Comparison of ENCODE assay signal across 19 cellular contexts in the genomic region with DNA sequence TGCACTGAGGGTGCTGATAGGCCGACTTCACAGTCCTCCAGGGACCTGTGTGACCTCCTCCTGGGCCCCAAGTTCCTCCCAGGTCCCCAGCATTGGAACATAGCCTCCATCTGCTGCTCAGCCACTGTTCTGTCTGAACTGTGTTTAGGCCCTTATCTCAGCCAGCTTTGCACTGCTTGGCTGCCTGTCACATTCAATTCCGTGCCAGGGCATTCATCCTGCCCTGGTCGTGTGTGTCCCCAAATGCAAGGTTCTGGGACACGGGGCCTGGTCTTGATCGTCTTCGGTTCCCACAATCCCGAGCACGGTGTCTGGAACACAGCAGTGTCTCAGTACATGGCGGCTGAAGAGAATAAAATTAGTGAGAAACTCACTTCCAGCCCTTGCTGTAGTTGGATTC.
A peak's percentile ranks its signal among the peaks of the same experiment; 100 is the strongest.
DNase-seq lines count a peak whose midpoint lies in the region; ATAC-seq, FAIRE-seq and TF ChIP-seq lines count a peak whose summit lies in the region.
"Had no signal": no experiment of that assay in that cellular context is flagged by ENCODE, and none has a peak within 500 bp of the region (broad histone marks: within the 10 kb centered on the region; RNA-seq: fewer than 3 reads in every experiment).

No MANE protein-coding gene starts in this region.

- no peaks in the 10 kb centered on the region for H3F3A ChIP-seq in smooth muscle cell (ENCODE audit: low read depth)

- H3K9me3 ChIP-seq in HepG2 (ENCODE audit: low read length) (no peaks in the 10 kb centered on the region), right lobe of liver (no peaks in the 10 kb centered on the region), heart right ventricle (peaks cover 0 to 10% (median 0%) of the 10 kb centered on the region in 11 donors), neuronal stem cell (replicated peaks in 1 of 2; ENCODE audit: control insufficient read depth in 2 of 2, insufficient read depth in 1 of 2, low read depth in 1 of 2, low read length in 2 of 2) (peaks cover 0 to 2% of the 10 kb centered on the region in 2 donors), smooth muscle cell (replicated peaks; ENCODE audit: low read depth) (no peaks in the 10 kb centered on the region), osteoblast (ENCODE audit: low read depth, low read length) (no peaks in the 10 kb centered on the region)

- no peak overlapping the region for H2BK15ac ChIP-seq in neuronal stem cell (ENCODE audit: low read length)

- H3K36me3 ChIP-seq in HepG2 (replicated peaks in 1 of 2; ENCODE audit: control insufficient read depth in 1 of 2, insufficient read depth in 2 of 2, low read length in 2 of 2): no peaks in the 10 kb centered on the region
- H3K36me3 ChIP-seq in right lobe of liver: no peaks in the 10 kb centered on the region
- H3K36me3 ChIP-seq in heart right ventricle: no peaks in the 10 kb centered on the region
- H3K36me3 ChIP-seq in neuronal stem cell (replicated peaks in 1 of 2; ENCODE audit: control insufficient read depth in 2 of 2, insufficient read depth in 2 of 2, low read length in 2 of 2): no peaks in the 10 kb centered on the region
- H3K36me3 ChIP-seq in smooth muscle cell (ENCODE audit: low read depth): no peaks in the 10 kb centered on the region
- H3K36me3 ChIP-seq in osteoblast (ENCODE audit: insufficient read depth, low read length): no peaks in the 10 kb centered on the region

- 69% methylated on average over 9 of the region's 9 CpGs for WGBS in HepG2 (ENCODE audit: low lambda C conversion rate)
- 79% methylated on average over 8 of the region's 9 CpGs for WGBS in right lobe of liver (ENCODE audit: insufficient coverage, low coverage, low lambda C conversion rate, missing lambda C conversion rate)
- 41 to 48% methylated on average over 9 of the region's 9 CpGs for WGBS in heart right ventricle, 2 donors
- no CpG with 5 or more reads among the region's 9 CpGs for WGBS in neuronal stem cell (ENCODE audit: extremely low coverage in 2 of 2, insufficient read length in 2 of 2, insufficient replicate concordance in 1 of 2), 2 donors
- 68% methylated on average over 9 of the region's 9 CpGs for WGBS in smooth muscle cell (ENCODE audit: low lambda C conversion rate)

- no peak overlapping the region for H2BK12ac ChIP-seq in neuronal stem cell (ENCODE audit: low read length)

- peak; percentile 48 for ATAC-seq in HepG2
- ATAC-seq in right lobe of liver: no peak
- peak; percentile 60 to 96 (median 87) for ATAC-seq in heart right ventricle

- POLR2A ChIA-PET in HepG2 (lab: Yijun Ruan, JAX): interaction anchor here (1.7 kb wide), 1 partner anchor 25 kb away, joined by 7 read pairs; no protein-coding TSS in a partner anchor

- H4K91ac ChIP-seq in neuronal stem cell (ENCODE audit: low read depth, low read length, poor library complexity): no peak overlapping the region

- no peak for TF ChIP-seq CTCF in HepG2 (CRISPR knock-in tag; IDR thresholded peaks at IDR 0.05)
- no peak for TF ChIP-seq CTCF in right lobe of liver (IDR thresholded peaks at IDR 0.05)
- TF ChIP-seq CTCF in heart right ventricle (IDR thresholded peaks at IDR 0.05): no peak
- TF ChIP-seq CTCF in smooth muscle cell (IDR thresholded peaks at IDR 0.05; ENCODE audit: borderline replicate concordance, insufficient read depth, poor library complexity, severe bottlenecking): no peak
- TF ChIP-seq CTCF in osteoblast (IDR thresholded peaks at IDR 0.05; ENCODE audit: extremely low read depth, low read depth, low read length): no peak

- no peaks in the 10 kb centered on the region for H3K79me1 ChIP-seq in neuronal stem cell (ENCODE audit: low read depth, low read length)

- no peaks in the 10 kb centered on the region for H3K27me3 ChIP-seq in HepG2 (ENCODE audit: control insufficient read depth in 1 of 2, insufficient read depth in 2 of 2, low read length in 2 of 2)
- H3K27me3 ChIP-seq in right lobe of liver: no peaks in the 10 kb centered on the region
- peaks cover 0 to 31% (median 0%) of the 10 kb centered on the region in 7 donors for H3K27me3 ChIP-seq in heart right ventricle
- H3K27me3 ChIP-seq in neuronal stem cell (ENCODE audit: control insufficient read depth in 3 of 3, insufficient read depth in 3 of 3, low read depth in 1 of 3, low read length in 3 of 3): no peaks in the 10 kb centered on the region
- H3K27me3 ChIP-seq in smooth muscle cell (ENCODE audit: low read depth): no peaks in the 10 kb centered on the region
- H3K27me3 ChIP-seq in osteoblast (ENCODE audit: insufficient read depth, low read length): no peaks in the 10 kb centered on the region

- H3K4ac ChIP-seq in neuronal stem cell (ENCODE audit: low read length): no peak overlapping the region

- no peak overlapping the region for H3K18ac ChIP-seq in neuronal stem cell (ENCODE audit: low read length)

- BruUV-seq in HepG2 (replicated peaks; lab: Mats Ljungman, UMichigan): no TSS peak

- DNase-seq in HepG2 (ENCODE audit: low spot score) (no peak), right lobe of liver (no peak), heart right ventricle (peak; percentile 43 to 47), neuronal stem cell (ENCODE audit: low spot score) (no peak), smooth muscle cell (lab: John Stamatoyannopoulos, UW; ENCODE audit: unreplicated experiment) (no peak), NCI-H345 (lab: John Stamatoyannopoulos, UW) (no peak), UCSD-AML1 (lab: John Stamatoyannopoulos, UW; ENCODE audit: unreplicated experiment) (no peak), osteoblast (ENCODE audit: insufficient read length, low spot score, missing footprints) (no peak)
- DNase-seq: 8988T, C1 segment of cervical spinal cord, COR-L47, DMS153, EL, H9, Kasumi-1, NCI-H1417, NCI-H2029, NCI-H2171 treated with DMSO at 0.1 percent for 48 hours, NCI-H510A treated with DMSO at 0.1 percent for 48 hours had no signal

- no peaks in the 10 kb centered on the region for H3K79me2 ChIP-seq in HepG2 (ENCODE audit: insufficient read depth, low read length)
- H3K79me2 ChIP-seq in smooth muscle cell (ENCODE audit: low read depth): no peaks in the 10 kb centered on the region
- no peaks in the 10 kb centered on the region for H3K79me2 ChIP-seq in osteoblast (ENCODE audit: insufficient read depth, low read length)

- H3K27ac ChIP-seq in HepG2 (ENCODE audit: extremely low read length, insufficient read depth, low read length) (no peak overlapping the region), right lobe of liver (no peak overlapping the region), heart right ventricle (peak overlapping the region in 8 of 10 donors; percentile 17 to 60 (median 47)), neuronal stem cell (replicated peaks; ENCODE audit: low read length) (no peak overlapping the region), smooth muscle cell (ENCODE audit: low read depth) (no peak overlapping the region), osteoblast (ENCODE audit: low read depth, low read length) (no peak overlapping the region)

- H3K4me2 ChIP-seq in HepG2 (ENCODE audit: low read depth, low read length): peak overlapping the region; percentile 43
- H3K4me2 ChIP-seq in neuronal stem cell (ENCODE audit: insufficient read depth, low read length, poor library complexity, severe bottlenecking): no peak overlapping the region
- no peak overlapping the region for H3K4me2 ChIP-seq in smooth muscle cell
- H3K4me2 ChIP-seq in osteoblast (ENCODE audit: insufficient read depth, low read length): no peak overlapping the region

- TF ChIP-seq POLR2A in HepG2 (IDR thresholded peaks at IDR 0.05; ENCODE audit: insufficient read depth in 1 of 2, low read depth in 2 of 2, low read length in 2 of 2) (no peak), right lobe of liver (IDR thresholded peaks at IDR 0.05) (no peak)

- H3K9ac ChIP-seq in HepG2 (ENCODE audit: insufficient read depth, low read depth, low read length) (no peak overlapping the region), neuronal stem cell (ENCODE audit: low read depth, low read length, poor library complexity) (no peak overlapping the region), smooth muscle cell (ENCODE audit: low read depth) (no peak overlapping the region)

- intact Hi-C loops in HepG2 (cut with micrococcal nuclease; ENCODE audit: unreplicated experiment): no loop called here
- intact Hi-C loops in right lobe of liver (cut with DNase I): no loop called here
- intact Hi-C loops in heart right ventricle (cut with DNase I): no loop called here

- H3K4me3 ChIP-seq in HepG2 (replicated peaks in 1 of 3; ENCODE audit: insufficient read depth in 1 of 3, low read depth in 2 of 3, low read length in 3 of 3) (no peak overlapping the region), right lobe of liver (no peak overlapping the region), heart right ventricle (no peak overlapping the region), neuronal stem cell (ENCODE audit: low read length in 2 of 2) (no peak overlapping the region), smooth muscle cell (no peak overlapping the region), osteoblast (ENCODE audit: insufficient read depth, low read length) (no peak overlapping the region)

- no peak for TF ChIP-seq RAD21 in HepG2 (CRISPR knock-in tag; IDR thresholded peaks at IDR 0.05)

- no peak overlapping the region for H2BK5ac ChIP-seq in neuronal stem cell (ENCODE audit: low read length)

- CTCF ChIA-PET in HepG2 (lab: Yijun Ruan, JAX; ENCODE audit: low intra/inter-chr PET ratio, low total read pairs): no interaction called here

- H4K8ac ChIP-seq in neuronal stem cell (ENCODE audit: low read depth, low read length): no peak overlapping the region

- H2AFZ ChIP-seq in HepG2 (ENCODE audit: low read length) (peak overlapping the region; percentile 36), neuronal stem cell (ENCODE audit: low read length) (peak overlapping the region; percentile 47), smooth muscle cell (ENCODE audit: low read depth) (no peak overlapping the region), osteoblast (ENCODE audit: low read length) (no peak overlapping the region)

- H2BK120ac ChIP-seq in neuronal stem cell (ENCODE audit: low read depth, low read length): no peak overlapping the region

- no peak overlapping the region for H3K14ac ChIP-seq in neuronal stem cell (ENCODE audit: low read length)

- H4K20me1 ChIP-seq in HepG2 (ENCODE audit: insufficient read depth, low read length): no peaks in the 10 kb centered on the region
- H4K20me1 ChIP-seq in smooth muscle cell (ENCODE audit: low read depth): no peaks in the 10 kb centered on the region
- H4K20me1 ChIP-seq in osteoblast (ENCODE audit: insufficient read depth, low read length): no peaks in the 10 kb centered on the region

- H2AK5ac ChIP-seq in neuronal stem cell (ENCODE audit: low read depth, low read length): no peak overlapping the region

- peaks cover 72% of the 10 kb centered on the region for H3K4me1 ChIP-seq in HepG2 (ENCODE audit: insufficient read depth, low read length)
- H3K4me1 ChIP-seq in right lobe of liver: no peaks in the 10 kb centered on the region
- H3K4me1 ChIP-seq in heart right ventricle: peaks cover 0 to 5% (median 0%) of the 10 kb centered on the region in 9 donors
- peaks cover 8 to 12% of the 10 kb centered on the region in 2 donors for H3K4me1 ChIP-seq in neuronal stem cell (ENCODE audit: control insufficient read depth in 2 of 2, insufficient read depth in 1 of 2, low read depth in 1 of 2, low read length in 2 of 2)
- H3K4me1 ChIP-seq in smooth muscle cell (ENCODE audit: low read depth): no peaks in the 10 kb centered on the region
- no peaks in the 10 kb centered on the region for H3K4me1 ChIP-seq in osteoblast (ENCODE audit: insufficient read depth, low read length)

- peak; percentile 21 for FAIRE-seq in HepG2 (lab: Jason Lieb, UNC)

- TF ChIP-seq EP300 in HepG2 (IDR thresholded peaks at IDR 0.05; ENCODE audit: low read depth in 2 of 2, low read length in 2 of 2) (no peak), HepG2 (CRISPR knock-in tag; IDR thresholded peaks at IDR 0.05; ENCODE audit: borderline replicate concordance) (no peak)

- H3K23ac ChIP-seq in neuronal stem cell (ENCODE audit: low read depth, low read length, poor library complexity): no peak overlapping the region

- in situ Hi-C loops in HepG2 (cut with HindIII; ENCODE audit: extremely low pct_ligation_motif_present, low pct_unique_long_range_greater_than_20kb): no loop called here

Comparison
In these comparisons a context has a peak if more than half of its experiments do, and no peak if none do; other contexts are left out.
1. ATAC-seq: peak in HepG2 (single experiment) and heart right ventricle (8 of 8); none in right lobe of liver (0 of 4).
2. DNase-seq: peak in heart right ventricle (2 of 2); none in HepG2 (single experiment), right lobe of liver (0 of 3), neuronal stem cell (single experiment), smooth muscle cell (single experiment), NCI-H345 (single experiment), UCSD-AML1 (single experiment) and osteoblast (single experiment).
3. H2AFZ ChIP-seq: peak in HepG2 (single experiment) and neuronal stem cell (single experiment); none in smooth muscle cell (single experiment) and osteoblast (single experiment).
4. H3K27ac ChIP-seq: peak in heart right ventricle (8 of 10); none in HepG2 (single experiment), right lobe of liver (0 of 3), neuronal stem cell (single experiment), smooth muscle cell (single experiment) and osteoblast (single experiment).